In genomic region chr1:228960705-228961104, GRCh38 we compare ENCODE assay signal across 1 cellular context.
TF ChIP-seq lines count a peak whose summit lies in the region.

No MANE protein-coding gene starts in this region.

TF ChIP-seq in GM23338, 12 proteins besides CTCF, POLR2A, EP300 and RAD21 (continued from another document):
- TF ChIP-seq REST (IDR thresholded peaks at IDR 0.05; ENCODE audit: unreplicated experiment) (no peak), ETS1 (IDR thresholded peaks at IDR 0.05) (no peak), NANOG (IDR thresholded peaks at IDR 0.05; ENCODE audit: borderline replicate concordance) (no peak), POLR2AphosphoS5 (IDR thresholded peaks at IDR 0.05; ENCODE audit: low read depth) (no peak), EZH2phosphoT487 (IDR thresholded peaks at IDR 0.05; ENCODE audit: unreplicated experiment) (no peak), CREB1 (CRISPR knock-in tag; IDR thresholded peaks at IDR 0.05; ENCODE audit: low read depth) (no peak), ZNF114 (CRISPR knock-in tag; IDR thresholded peaks at IDR 0.05) (no peak), EZH2 (IDR thresholded peaks at IDR 0.05; ENCODE audit: low read depth, unreplicated experiment) (no peak), STAT1 (IDR thresholded peaks at IDR 0.05; ENCODE audit: unreplicated experiment) (no peak)
TF ChIP-seq in GM23338: peak in this region for 0.
